13 cellular contexts compared by ENCODE assay signal in genomic region chr2:101736233-101736632, GRCh38. TPM values are rescaled to one million over a fixed set of nuclear protein-coding genes. Genes with fewer than 3 reads are reported as not detected.
DNase-seq lines count a peak whose midpoint lies in the region; ATAC-seq and TF ChIP-seq lines count a peak whose summit lies in the region.
"Had no signal": no experiment of that assay in that cellular context is flagged by ENCODE, and none has a peak within 500 bp of the region (broad histone marks: within the 10 kb centered on the region; RNA-seq: fewer than 3 reads in every experiment).

No MANE protein-coding gene starts in this region.

- H3K4me1 ChIP-seq in Caco-2: peaks cover 66% of the 10 kb centered on the region
- peaks cover 43% of the 10 kb centered on the region for H3K4me1 ChIP-seq in hepatocyte (ENCODE audit: insufficient read depth)
- peaks cover 0 to 3% of the 10 kb centered on the region in 2 donors for H3K4me1 ChIP-seq in uterus

- H3K27me3 Mint-ChIP-seq in Caco-2 (ENCODE audit: insufficient read depth, unreplicated experiment): no peaks in the 10 kb centered on the region
- H3K27me3 Mint-ChIP-seq in progenitor cell of endocrine pancreas: no peaks in the 10 kb centered on the region

- peaks cover 77% of the 10 kb centered on the region for H4K20me1 ChIP-seq in hepatocyte (ENCODE audit: insufficient read depth, poor library complexity, severe bottlenecking)

- ATAC-seq in HG02852 (IDR thresholded peaks at IDR 0.05; ENCODE audit: unreplicated experiment): no peak

- CTCF ChIA-PET in Caco-2 (lab: Charles Lee): no interaction called here

- no peak overlapping the region for H3K4me2 ChIP-seq in hepatocyte

- DNase-seq in Caco-2 (no peak), amygdala (lab: John Stamatoyannopoulos, UW) (peak in 42 of 56 donors; percentile 19 to 82 (median 47)), hepatocyte (ENCODE audit: low spot score) (no peak), progenitor cell of endocrine pancreas (ENCODE audit: low spot score, unreplicated experiment) (no peak), NCI-H187 treated with DMSO at 0.1 percent for 48 hours (lab: John Stamatoyannopoulos, UW) (no peak), uterus (no peak), MV-4-11 (lab: John Stamatoyannopoulos, UW) (no peak)
- DNase-seq: activated CD4-positive, alpha-beta T cell treated with anti-CD3 and anti-CD28 coated beads, Interleukin-2, amount 50 U/mL, for 48 hours; NCI-H187; SHP77; stimulated activated CD4-positive, alpha-beta T cell treated with anti-CD3 and anti-CD28 coated beads, Interleukin-12 subunit alpha, Interleukin-12 subunit beta, amount 100 ng/mL, for 4 hours; thyroid gland had no signal

- POLR2A ChIA-PET in Caco-2 (lab: Charles Lee): interaction anchor here (0.7 kb wide), 1 partner anchor 234 kb away, joined by 3 read pairs; no protein-coding TSS in a partner anchor

- H3K4me1 Mint-ChIP-seq in Caco-2 (ENCODE audit: low read depth, unreplicated experiment) (peaks cover 47% of the 10 kb centered on the region), progenitor cell of endocrine pancreas (ENCODE audit: low read depth) (peaks cover 69% of the 10 kb centered on the region)

- intact Hi-C loops in Caco-2 (cut with micrococcal nuclease; ENCODE audit: unreplicated experiment) (no loop called here), uterus (cut with DNase I; ENCODE audit: low total_unique reads) (no loop called here)

- TF ChIP-seq POLR2A in uterus (IDR thresholded peaks at IDR 0.05): no peak

- H3K9me3 ChIP-seq in Caco-2 (no peaks in the 10 kb centered on the region), hepatocyte (ENCODE audit: low read depth) (no peaks in the 10 kb centered on the region), uterus (no peaks in the 10 kb centered on the region)
- H3K9me3 ChIP-seq: thyroid gland had no signal

- H3K36me3 Mint-ChIP-seq in Caco-2 (ENCODE audit: insufficient read depth, unreplicated experiment): peaks cover 27% of the 10 kb centered on the region
- peaks cover 1% of the 10 kb centered on the region for H3K36me3 Mint-ChIP-seq in progenitor cell of endocrine pancreas (ENCODE audit: insufficient read depth)

- H3K27ac ChIP-seq in hepatocyte (peak overlapping the region; percentile 41), uterus (peak overlapping the region in 1 of 2 donors; percentile 13)
- H3K27ac ChIP-seq: thyroid gland had no signal

- H3K4me3 ChIP-seq in Caco-2 (ENCODE audit: low read depth, low read length) (no peak overlapping the region), hepatocyte (no peak overlapping the region), uterus (no peak overlapping the region)
- H3K4me3 ChIP-seq: thyroid gland had no signal

- no peak overlapping the region for H2AFZ ChIP-seq in hepatocyte

- no peaks in the 10 kb centered on the region for H3K9me2 ChIP-seq in hepatocyte (replicated peaks; ENCODE audit: insufficient read depth)

- H3K36me3 ChIP-seq in Caco-2 (ENCODE audit: control insufficient read depth, insufficient read depth, low read length) (no peaks in the 10 kb centered on the region), hepatocyte (replicated peaks; ENCODE audit: insufficient read depth, low read depth) (no peaks in the 10 kb centered on the region), uterus (no peaks in the 10 kb centered on the region)
- H3K36me3 ChIP-seq: thyroid gland had no signal

- no peaks in the 10 kb centered on the region for H3K9me3 Mint-ChIP-seq in Caco-2 (ENCODE audit: unreplicated experiment)
- no peaks in the 10 kb centered on the region for H3K9me3 Mint-ChIP-seq in progenitor cell of endocrine pancreas (ENCODE audit: low read depth)

- peak overlapping the region; percentile 68 for H3K27ac Mint-ChIP-seq in Caco-2 (ENCODE audit: unreplicated experiment)
- H3K27ac Mint-ChIP-seq in progenitor cell of endocrine pancreas: peak overlapping the region; percentile 37

- H3K4me3 Mint-ChIP-seq in Caco-2 (ENCODE audit: unreplicated experiment): no peak overlapping the region
- H3K4me3 Mint-ChIP-seq in progenitor cell of endocrine pancreas (ENCODE audit: low read depth): no peak overlapping the region

- 93% methylated on average over 3 of the region's 3 CpGs for WGBS in hepatocyte (ENCODE audit: low lambda C conversion rate, missing lambda C conversion rate)

- BruUV-seq in Caco-2 (replicated peaks; lab: Mats Ljungman, UMichigan): no TSS peak

- H3K27me3 ChIP-seq in Caco-2 (replicated peaks; ENCODE audit: control insufficient read depth, insufficient read depth, low read length) (no peaks in the 10 kb centered on the region), hepatocyte (no peaks in the 10 kb centered on the region), uterus (no peaks in the 10 kb centered on the region)
- H3K27me3 ChIP-seq: thyroid gland had no signal

- no peak for TF ChIP-seq CTCF in Caco-2 (IDR thresholded peaks at IDR 0.05; ENCODE audit: insufficient read depth in 1 of 2, low read depth in 1 of 2, low read length in 1 of 2, severe bottlenecking in 1 of 2, unreplicated experiment in 1 of 2)
- TF ChIP-seq CTCF in hepatocyte (IDR thresholded peaks at IDR 0.05; ENCODE audit: poor library complexity): no peak
- TF ChIP-seq CTCF in progenitor cell of endocrine pancreas (IDR thresholded peaks at IDR 0.05; ENCODE audit: unreplicated experiment): no peak
- TF ChIP-seq CTCF in uterus (IDR thresholded peaks at IDR 0.05): no peak

- H3K79me2 ChIP-seq in hepatocyte: peaks cover 91% of the 10 kb centered on the region

RNA-seq across cellular contexts. Expression of gene MAP4K4, which starts 38.7 kb away (rescaled TPM):
- total RNA-seq in Caco-2 (2022) (257 and 263 TPM in 2 replicates), hepatocyte (75.5 and 84.4 TPM in 2 replicates), progenitor cell of endocrine pancreas (171 and 184 TPM in 2 replicates), uterus (10 to 100 TPM; 17.9 to 87.2 (median 55.4) TPM)
- 59.1 and 60.6 TPM in 2 replicates for polyA plus RNA-seq in hepatocyte

Comparison
In these comparisons a context has a peak if more than half of its experiments do, and no peak if none do; other contexts are left out.
1. DNase-seq: peak in amygdala (42 of 56); none in Caco-2 (0 of 2), hepatocyte (single experiment), progenitor cell of endocrine pancreas (single experiment), NCI-H187 treated with DMSO at 0.1 percent for 48 hours (single experiment), uterus (0 of 2) and MV-4-11 (single experiment).